18 cellular contexts compared by ENCODE assay signal in the genomic region with DNA sequence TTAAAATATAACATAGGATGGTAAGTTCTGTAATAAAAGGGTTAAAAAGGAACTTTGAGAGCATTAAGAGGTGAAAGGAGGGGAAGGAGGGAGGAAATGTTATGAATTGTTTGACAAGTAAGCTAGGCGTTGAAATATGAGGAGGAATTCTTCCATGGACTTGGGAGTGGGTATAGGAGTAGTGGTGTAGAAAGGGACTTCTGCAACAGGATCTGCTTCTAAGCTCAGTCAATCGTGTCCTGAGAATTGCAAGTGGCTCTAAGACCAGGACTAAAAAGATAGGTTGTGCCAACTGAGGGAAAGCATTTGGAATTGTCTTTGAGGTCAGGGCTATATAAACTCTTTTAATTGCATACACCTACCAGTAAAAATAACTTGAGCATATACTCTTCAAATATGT.
DNase-seq lines count a peak whose midpoint lies in the region; ATAC-seq and TF ChIP-seq lines count a peak whose summit lies in the region.
"Had no signal": no experiment of that assay in that cellular context is flagged by ENCODE, and none has a peak within 500 bp of the region (broad histone marks: within the 10 kb centered on the region; RNA-seq: fewer than 3 reads in every experiment).

No MANE protein-coding gene starts in this region.

- no peak overlapping the region for H3K9ac ChIP-seq in BLaER1 treated with 17β-estradiol and CSF1 and Interleukin-3, amounts not matched to agents 10 nM and 100 nM
- H3K9ac ChIP-seq in mesendoderm (ENCODE audit: low read length) (no peak overlapping the region), MM.1S (ENCODE audit: low read length) (no peak overlapping the region)

- no peaks in the 10 kb centered on the region for H3K36me3 ChIP-seq in BLaER1 treated with 17β-estradiol and CSF1 and Interleukin-3, amounts not matched to agents 10 nM and 100 nM
- H3K36me3 ChIP-seq in mesendoderm (ENCODE audit: control insufficient read depth, insufficient read depth, low read length) (no peaks in the 10 kb centered on the region), MM.1S (replicated peaks; ENCODE audit: insufficient read depth, low read length) (no peaks in the 10 kb centered on the region)
- H3K36me3 ChIP-seq: neutrophil had no signal

- no peak overlapping the region for H2BK5ac ChIP-seq in mesendoderm (ENCODE audit: low read length)

- H3K23ac ChIP-seq in mesendoderm (ENCODE audit: low read length): no peak overlapping the region

- H3K18ac ChIP-seq in mesendoderm (ENCODE audit: low read length): peak overlapping the region; percentile 39

- no peak overlapping the region for H2BK120ac ChIP-seq in mesendoderm (ENCODE audit: low read depth, low read length)

- no peaks in the 10 kb centered on the region for H3K79me1 ChIP-seq in mesendoderm (ENCODE audit: low read length)

- DNase-seq in LHCN-M2 (ENCODE audit: low read depth): peak; percentile 40
- peak; percentile 50 for DNase-seq in choroid plexus epithelial cell (ENCODE audit: low read depth)
- no peak for DNase-seq in mesendoderm
- no peak for DNase-seq in MM.1S
- no peak for DNase-seq in COR-L47 (lab: John Stamatoyannopoulos, UW)
- DNase-seq: activated CD4-positive, alpha-beta T cell treated with anti-CD3 and anti-CD28 coated beads for 1 hour; Caco-2; erythroblast; NCI-H146; NCI-H2227 treated with DMSO at 0.1 percent for 48 hours; stimulated activated CD4-positive, alpha-beta T cell treated with anti-CD3 and anti-CD28 coated beads, Interleukin-15, amount 100 ng/mL, for 24 hours; T1000; testis had no signal

- H3K4me2 ChIP-seq in BLaER1 treated with 17β-estradiol and CSF1 and Interleukin-3, amounts not matched to agents 10 nM and 100 nM: peak overlapping the region in 6 of 11 experiments; percentile 27 to 70 (median 46); a peak in 4 of 22 replicates
- H3K4me2 ChIP-seq in mesendoderm (ENCODE audit: low read length): no peak overlapping the region
- no peak overlapping the region for H3K4me2 ChIP-seq in MM.1S (ENCODE audit: low read depth, low read length)

- H4K5ac ChIP-seq in mesendoderm (ENCODE audit: low read length): no peak overlapping the region

- H3K4me1 ChIP-seq in BLaER1 treated with 17β-estradiol and CSF1 and Interleukin-3, amounts not matched to agents 10 nM and 100 nM: peaks cover 11 to 29% (median 24%) of the 10 kb centered on the region in 10 experiments
- H3K4me1 ChIP-seq in mesendoderm (ENCODE audit: control insufficient read depth, low read depth, low read length): peaks cover 3% of the 10 kb centered on the region
- H3K4me1 ChIP-seq in MM.1S (ENCODE audit: low read length): no peaks in the 10 kb centered on the region

- no peak overlapping the region for H2AFZ ChIP-seq in MM.1S (ENCODE audit: low read length)

- TF ChIP-seq CTCF in choroid plexus epithelial cell (conservative IDR thresholded peaks at IDR 0.05; ENCODE audit: low read depth, low read length): no peak
- no peak for TF ChIP-seq CTCF in MM.1S (IDR thresholded peaks at IDR 0.05; ENCODE audit: low read length)

- H2AK5ac ChIP-seq in mesendoderm (ENCODE audit: low read length): no peak overlapping the region

- H3K79me2 ChIP-seq in mesendoderm (ENCODE audit: control insufficient read depth, insufficient read depth, low read length): no peaks in the 10 kb centered on the region
- no peaks in the 10 kb centered on the region for H3K79me2 ChIP-seq in MM.1S (ENCODE audit: low read length)

- no peak overlapping the region for H3K27ac ChIP-seq in BLaER1 treated with 17β-estradiol and CSF1 and Interleukin-3, amounts not matched to agents 10 nM and 100 nM
- H3K27ac ChIP-seq in mesendoderm (ENCODE audit: low read depth, low read length) (no peak overlapping the region), MM.1S (ENCODE audit: low read length) (no peak overlapping the region)
- H3K27ac ChIP-seq: neutrophil, testis had no signal

- H2BK15ac ChIP-seq in mesendoderm (replicated peaks; ENCODE audit: low read depth): no peak overlapping the region

- H3F3A ChIP-seq in MM.1S (ENCODE audit: insufficient read depth, low read length): no peaks in the 10 kb centered on the region

- peaks cover 0 to 7% (median 5%) of the 10 kb centered on the region in 11 experiments; a peak in 4 of 22 replicates for H3K9me3 ChIP-seq in BLaER1 treated with 17β-estradiol and CSF1 and Interleukin-3, amounts not matched to agents 10 nM and 100 nM (replicated peaks in 1 of 11)
- H3K9me3 ChIP-seq in MM.1S (replicated peaks; ENCODE audit: insufficient read depth, low read length): no peaks in the 10 kb centered on the region
- H3K9me3 ChIP-seq: Caco-2, neutrophil, testis had no signal

- H3K4ac ChIP-seq in mesendoderm (ENCODE audit: low read depth, low read length): no peak overlapping the region

- WGBS in mesendoderm (ENCODE audit: extremely low coverage, insufficient coverage, low lambda C conversion rate): 100% methylated on average over 1 of the region's 2 CpGs

- H3K27me3 ChIP-seq in BLaER1 treated with 17β-estradiol and CSF1 and Interleukin-3, amounts not matched to agents 10 nM and 100 nM: no peaks in the 10 kb centered on the region
- H3K27me3 ChIP-seq in mesendoderm (ENCODE audit: insufficient read depth, low read length, poor library complexity): no peaks in the 10 kb centered on the region
- no peaks in the 10 kb centered on the region for H3K27me3 ChIP-seq in MM.1S (replicated peaks; ENCODE audit: insufficient read depth, low read length)
- H3K27me3 ChIP-seq: neutrophil, testis had no signal

- no peaks in the 10 kb centered on the region for H4K20me1 ChIP-seq in BLaER1 treated with 17β-estradiol and CSF1 and Interleukin-3, amounts not matched to agents 10 nM and 100 nM
- H4K20me1 ChIP-seq in MM.1S (ENCODE audit: insufficient read depth, low read length): no peaks in the 10 kb centered on the region

- H3K56ac ChIP-seq in mesendoderm (ENCODE audit: low read length): no peak overlapping the region

- ATAC-seq in HG03457 (IDR thresholded peaks at IDR 0.05; ENCODE audit: unreplicated experiment): no peak
- ATAC-seq: left lobe of liver, SK-N-SH treated with all-trans-retinoic acid at 6 μM for 48 hours had no signal

- no peak overlapping the region for H3K4me3 ChIP-seq in BLaER1 treated with 17β-estradiol and CSF1 and Interleukin-3, amounts not matched to agents 10 nM and 100 nM
- H3K4me3 ChIP-seq in choroid plexus epithelial cell (ENCODE audit: low read depth, low read length) (no peak overlapping the region), mesendoderm (ENCODE audit: low read length) (no peak overlapping the region), MM.1S (ENCODE audit: low read length) (no peak overlapping the region)
- H3K4me3 ChIP-seq: testis had no signal

- no peaks in the 10 kb centered on the region for H3K9me2 ChIP-seq in MM.1S (replicated peaks; ENCODE audit: insufficient read depth, low read length)

- no peak overlapping the region for H4K8ac ChIP-seq in mesendoderm (ENCODE audit: low read depth, low read length)

Comparison
In these comparisons a context has a peak if more than half of its experiments do, and no peak if none do; other contexts are left out.
1. H3K4me2 ChIP-seq: peak in BLaER1 treated with 17β-estradiol and CSF1 and Interleukin-3, amounts not matched to agents 10 nM and 100 nM (6 of 11); none in mesendoderm (single experiment) and MM.1S (single experiment).
2. DNase-seq: peak in LHCN-M2 (single experiment) and choroid plexus epithelial cell (single experiment); none in mesendoderm (single experiment), MM.1S (single experiment) and COR-L47 (single experiment).